In the genomic region with DNA sequence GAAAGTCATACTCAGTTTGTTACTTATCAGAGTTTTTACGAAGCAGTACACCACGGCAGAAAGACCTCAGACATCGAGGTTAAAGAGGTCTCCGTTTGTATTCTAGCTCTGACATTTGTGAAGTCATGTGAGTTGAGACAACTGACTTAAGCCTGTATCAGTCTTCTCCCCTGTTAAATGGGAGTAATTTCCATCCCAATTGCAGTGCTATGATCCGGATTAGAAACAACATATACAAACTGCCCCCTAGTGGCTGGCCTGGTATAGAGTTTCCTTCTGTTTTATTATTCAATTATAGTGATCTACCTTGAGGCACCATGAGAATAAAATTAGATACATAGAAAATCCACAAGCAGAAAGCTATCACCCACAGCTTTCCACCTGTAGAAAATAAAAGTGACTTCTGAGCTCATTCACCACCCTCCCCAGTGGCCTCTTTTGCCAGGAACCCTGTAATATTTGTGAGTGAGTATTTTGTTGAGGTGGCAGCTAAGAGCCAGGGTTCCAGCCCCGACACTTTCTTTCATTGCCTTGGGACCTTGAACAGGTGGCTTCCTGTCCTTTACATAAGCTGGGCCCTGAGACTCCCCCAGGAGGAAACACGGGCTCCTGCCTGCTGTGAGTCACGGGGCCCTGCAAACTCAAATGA, we compare ENCODE assay signal across 8 cellular contexts.
DNase-seq lines count a peak whose midpoint lies in the region; TF ChIP-seq lines count a peak whose summit lies in the region.

No MANE protein-coding gene starts in this region.

- H3K27ac Mint-ChIP-seq in mesothelial cell of epicardium = no peak overlapping the region

- no peaks in the 10 kb centered on the region for H3K36me3 Mint-ChIP-seq in mesothelial cell of epicardium

- in situ Hi-C loops in astrocyte of the spinal cord (cut with HindIII; ENCODE audit: low sequenced_read_pairs) (no loop called here), G401 (cut with HindIII; ENCODE audit: low sequenced_read_pairs) (no loop called here)

- TF ChIP-seq CTCF in astrocyte of the spinal cord (IDR thresholded peaks at IDR 0.05; ENCODE audit: low read depth, low read length) (peak; percentile 21), mesothelial cell of epicardium (IDR thresholded peaks at IDR 0.05; ENCODE audit: unreplicated experiment) (peak; percentile 56)

- peaks cover 1% of the 10 kb centered on the region for H3K27me3 Mint-ChIP-seq in mesothelial cell of epicardium (ENCODE audit: low read depth)

- H3K9me3 Mint-ChIP-seq in mesothelial cell of epicardium = peaks cover 3% of the 10 kb centered on the region

- H3K4me3 ChIP-seq in astrocyte of the spinal cord (ENCODE audit: low read depth, low read length) = no peak overlapping the region

- H3K4me3 Mint-ChIP-seq in mesothelial cell of epicardium = no peak overlapping the region

- peaks cover 4% of the 10 kb centered on the region for H3K4me1 Mint-ChIP-seq in mesothelial cell of epicardium

- DNase-seq in DMS53 (lab: John Stamatoyannopoulos, UW) (peak; percentile 49), DMS53 treated with DMSO at 0.1 percent for 48 hours (lab: John Stamatoyannopoulos, UW; ENCODE audit: unreplicated experiment) (no peak), HT-29 (ENCODE audit: low spot score) (peak; percentile 58), astrocyte of the spinal cord (ENCODE audit: low read depth, low spot score) (no peak), mesothelial cell of epicardium (ENCODE audit: low spot score in 2 of 2, unreplicated experiment in 2 of 2) (no peak), HPDE6-E6E7 (ENCODE audit: extremely low spot score) (no peak), G401 (ENCODE audit: low spot score) (no peak), NCI-H526 treated with DMSO at 0.1 percent for 48 hours (lab: John Stamatoyannopoulos, UW) (no peak)

Comparison
In these comparisons a context has a peak if more than half of its experiments do, and no peak if none do; other contexts are left out.
1. DNase-seq: peak in DMS53 (single experiment) and HT-29 (single experiment); none in DMS53 treated with DMSO at 0.1 percent for 48 hours (single experiment), astrocyte of the spinal cord (single experiment), mesothelial cell of epicardium (0 of 2), HPDE6-E6E7 (single experiment), G401 (single experiment) and NCI-H526 treated with DMSO at 0.1 percent for 48 hours (single experiment).